Comparison of ENCODE assay signal across 8 cellular contexts in genomic region chrX:109732780-109733657, GRCh38. TPM values are rescaled to one million over a fixed set of nuclear protein-coding genes. Genes with fewer than 3 reads are reported as not detected.
DNase-seq lines count a peak whose midpoint lies in the region; ATAC-seq and TF ChIP-seq lines count a peak whose summit lies in the region.

ACSL4 (minus strand) TSS chrX:109733257; CDS start chrX:109683363, 49,894 bp downstream.

- peak within 1 kb of the TSS; percentile 96 for H3K27ac Mint-ChIP-seq in activated T-helper 17 cell treated with anti-CD3 and anti-CD28 coated beads, Interleukin-2, amount 50 U/mL, for 72 hours
- H3K27ac Mint-ChIP-seq in naive thymus-derived CD8-positive, alpha-beta T cell, result peak within 1 kb of the TSS; percentile 93 to 98 (median 97)
- peak within 1 kb of the TSS; percentile 94 for H3K27ac Mint-ChIP-seq in stimulated activated naive B cell treated with anti-CD40 and anti-IgM and Interleukin-4, amounts not matched to agents 10 μg/mL and 1 μg/mL and 100 μg/mL, for 72 hours

- H3K27ac ChIP-seq in RWPE2 (ENCODE audit: poor library complexity, severe bottlenecking) (peak within 1 kb of the TSS; percentile 92), fibroblast of lung (ENCODE audit: insufficient read depth, low read length) (peak within 1 kb of the TSS; percentile 96)

- TF ChIP-seq CTCF in RWPE2 (IDR thresholded peaks at IDR 0.05; ENCODE audit: poor library complexity, severe bottlenecking), result no peak
- no peak for TF ChIP-seq CTCF in fibroblast of lung (conservative IDR thresholded peaks at IDR 0.05 in 1 of 2, IDR thresholded peaks at IDR 0.05 in 1 of 2; ENCODE audit: low read depth in 1 of 2, low read length in 2 of 2)

- no peaks in the 10 kb centered on the region for H4K20me1 ChIP-seq in fibroblast of lung (ENCODE audit: control insufficient read depth, extremely low read depth, insufficient read depth, low read length)

- peaks cover 14% of the 10 kb centered on the region for H3K4me1 Mint-ChIP-seq in activated T-helper 17 cell treated with anti-CD3 and anti-CD28 coated beads, Interleukin-2, amount 50 U/mL, for 72 hours
- H3K4me1 Mint-ChIP-seq in naive thymus-derived CD8-positive, alpha-beta T cell, result peaks cover 7 to 42% (median 31%) of the 10 kb centered on the region in 4 donors
- peaks cover 11 to 28% of the 10 kb centered on the region in 2 donors for H3K4me1 Mint-ChIP-seq in stimulated activated naive B cell treated with anti-CD40 and anti-IgM and Interleukin-4, amounts not matched to agents 10 μg/mL and 1 μg/mL and 100 μg/mL, for 72 hours

- no peaks in the 10 kb centered on the region for H3K27me3 ChIP-seq in RWPE2 (ENCODE audit: insufficient read depth, poor library complexity, severe bottlenecking)
- H3K27me3 ChIP-seq in fibroblast of lung (ENCODE audit: control insufficient read depth, insufficient read depth, low read length), result no peaks in the 10 kb centered on the region

- DNase-seq in DMS53 treated with DMSO at 0.1 percent for 48 hours (lab: John Stamatoyannopoulos, UW; ENCODE audit: unreplicated experiment) (peak; percentile 63), Kasumi-1 (lab: John Stamatoyannopoulos, UW) (peak; percentile 66 to 72), RWPE2 (ENCODE audit: low spot score) (peak; percentile 84), fibroblast of lung (ENCODE audit: low read depth in 2 of 2) (peak; percentile 81 to 85)
- peak; percentile 68 to 90 (median 82) for DNase-seq in naive thymus-derived CD8-positive, alpha-beta T cell
- DNase-seq in stimulated activated naive B cell treated with anti-CD40 and anti-IgM and Interleukin-4, amounts not matched to agents 10 μg/mL and 1 μg/mL and 100 μg/mL, for 72 hours, result peak; percentile 76

- H3K4me3 Mint-ChIP-seq in activated T-helper 17 cell treated with anti-CD3 and anti-CD28 coated beads, Interleukin-2, amount 50 U/mL, for 72 hours, result peak within 1 kb of the TSS; percentile 90
- H3K4me3 Mint-ChIP-seq in naive thymus-derived CD8-positive, alpha-beta T cell, result peak within 1 kb of the TSS; percentile 92 to 100 (median 98)
- H3K4me3 Mint-ChIP-seq in stimulated activated naive B cell treated with anti-CD40 and anti-IgM and Interleukin-4, amounts not matched to agents 10 μg/mL and 1 μg/mL and 100 μg/mL, for 72 hours, result peak within 1 kb of the TSS; percentile 90 to 100

- H3K27me3 Mint-ChIP-seq in activated T-helper 17 cell treated with anti-CD3 and anti-CD28 coated beads, Interleukin-2, amount 50 U/mL, for 72 hours, result no peaks in the 10 kb centered on the region
- no peaks in the 10 kb centered on the region for H3K27me3 Mint-ChIP-seq in naive thymus-derived CD8-positive, alpha-beta T cell
- peaks cover 0 to 3% of the 10 kb centered on the region in 2 donors for H3K27me3 Mint-ChIP-seq in stimulated activated naive B cell treated with anti-CD40 and anti-IgM and Interleukin-4, amounts not matched to agents 10 μg/mL and 1 μg/mL and 100 μg/mL, for 72 hours

- H3K9me3 ChIP-seq in RWPE2 (ENCODE audit: severe bottlenecking), result no peaks in the 10 kb centered on the region
- H3K9me3 ChIP-seq in fibroblast of lung (ENCODE audit: control insufficient read depth, insufficient read depth, low read depth, low read length), result no peaks in the 10 kb centered on the region

- POLR2A ChIA-PET in naive thymus-derived CD8-positive, alpha-beta T cell (lab: Charles Lee), result interaction anchor here (1.9 kb wide), 1 partner anchor 585 kb away, joined by 8 read pairs; the partner anchor contains the start of gene AMMECR1

- H3K36me3 ChIP-seq in RWPE2 (ENCODE audit: low read depth), result peaks cover 34% of the 10 kb centered on the region
- H3K36me3 ChIP-seq in fibroblast of lung (ENCODE audit: control insufficient read depth, insufficient read depth, low read length), result no peaks in the 10 kb centered on the region

- no peaks in the 10 kb centered on the region for H3K9me3 Mint-ChIP-seq in activated T-helper 17 cell treated with anti-CD3 and anti-CD28 coated beads, Interleukin-2, amount 50 U/mL, for 72 hours
- H3K9me3 Mint-ChIP-seq in naive thymus-derived CD8-positive, alpha-beta T cell, result no peaks in the 10 kb centered on the region
- H3K9me3 Mint-ChIP-seq in stimulated activated naive B cell treated with anti-CD40 and anti-IgM and Interleukin-4, amounts not matched to agents 10 μg/mL and 1 μg/mL and 100 μg/mL, for 72 hours, result no peaks in the 10 kb centered on the region

- H3K9ac ChIP-seq in fibroblast of lung (ENCODE audit: insufficient read depth, low read length), result peak within 1 kb of the TSS; percentile 82

- H3K4me3 ChIP-seq in RWPE2 (ENCODE audit: severe bottlenecking) (peak within 1 kb of the TSS; percentile 87), fibroblast of lung (replicated peaks in 1 of 4; ENCODE audit: control extremely low read depth in 1 of 4, insufficient read depth in 1 of 4, low read depth in 3 of 4, low read length in 4 of 4) (peak within 1 kb of the TSS; percentile 81 to 96 (median 88))

- peaks cover 27% of the 10 kb centered on the region for H3K36me3 Mint-ChIP-seq in activated T-helper 17 cell treated with anti-CD3 and anti-CD28 coated beads, Interleukin-2, amount 50 U/mL, for 72 hours (ENCODE audit: low read depth)
- peaks cover 0 to 9% (median 2%) of the 10 kb centered on the region in 3 donors for H3K36me3 Mint-ChIP-seq in naive thymus-derived CD8-positive, alpha-beta T cell
- peaks cover 13 to 14% of the 10 kb centered on the region in 2 donors for H3K36me3 Mint-ChIP-seq in stimulated activated naive B cell treated with anti-CD40 and anti-IgM and Interleukin-4, amounts not matched to agents 10 μg/mL and 1 μg/mL and 100 μg/mL, for 72 hours

- peak within 1 kb of the TSS; percentile 79 for H3K4me2 ChIP-seq in fibroblast of lung (ENCODE audit: extremely low read depth, insufficient read depth, low read length)

- peak within 1 kb of the TSS; percentile 74 for H2AFZ ChIP-seq in fibroblast of lung (ENCODE audit: low read length)

- ATAC-seq in GM21786 (IDR thresholded peaks at IDR 0.05; ENCODE audit: unreplicated experiment), result peak; percentile 69
- ATAC-seq in RWPE2 (ENCODE audit: low read depth), result peak; percentile 83
- ATAC-seq in activated T-helper 17 cell treated with anti-CD3 and anti-CD28 coated beads, Interleukin-2, amount 50 U/mL, for 72 hours (replicated peaks), result peak; percentile 71
- ATAC-seq in naive thymus-derived CD8-positive, alpha-beta T cell, result peak; percentile 89
- ATAC-seq in stimulated activated naive B cell treated with anti-CD40 and anti-IgM and Interleukin-4, amounts not matched to agents 10 μg/mL and 1 μg/mL and 100 μg/mL, for 72 hours (replicated peaks), result peak; percentile 85 to 88

- H3K79me2 ChIP-seq in fibroblast of lung (ENCODE audit: control insufficient read depth, insufficient read depth, low read length), result peaks cover 45% of the 10 kb centered on the region

- H3K4me1 ChIP-seq in RWPE2 (ENCODE audit: insufficient read depth, poor library complexity, severe bottlenecking) (peaks cover 11% of the 10 kb centered on the region), fibroblast of lung (ENCODE audit: control insufficient read depth, extremely low read depth, insufficient read depth, low read length) (peaks cover 3% of the 10 kb centered on the region)

RNA-seq across cellular contexts. Expression of gene ACSL4, which starts in this region (rescaled TPM):
- 10 to 100 TPM; 53.2 to 56.1 TPM for total RNA-seq in activated T-helper 17 cell treated with anti-CD3 and anti-CD28 coated beads, Interleukin-2, amount 50 U/mL, for 72 hours
- total RNA-seq in fibroblast of lung, result 358 and 678 TPM in 2 replicates
- 103 and 209 TPM in 2 replicates for polyA plus RNA-seq in fibroblast of lung
- 75.5 and 153 TPM in 2 replicates for polyA plus RNA-seq in fibroblast of lung (2012)
- polyA minus RNA-seq in fibroblast of lung (ENCODE audit: low replicate concordance), result 63.0 and 123 TPM in 2 replicates
- 10 to 100 TPM; 21.5 to 22.0 TPM for total RNA-seq in naive thymus-derived CD8-positive, alpha-beta T cell
- polyA plus RNA-seq in naive thymus-derived CD8-positive, alpha-beta T cell, result 1 to 10 TPM; 6.5 to 8.6 (median 7.6) TPM

Comparison
In these comparisons a context has a peak if more than half of its experiments do, and no peak if none do; other contexts are left out.
1. Peak in every context shown above with its lines: DNase-seq, ATAC-seq, H3K4me3 ChIP-seq and H3K27ac ChIP-seq.
2. RNA of gene ACSL4 (polyA plus RNA-seq): 75.5 to 209 TPM in fibroblast of lung; 6.5 to 8.6 TPM in naive thymus-derived CD8-positive, alpha-beta T cell; every median in the first group is over 4 times any median in the second.